1 cellular context compared by ENCODE assay signal in the genomic region with DNA sequence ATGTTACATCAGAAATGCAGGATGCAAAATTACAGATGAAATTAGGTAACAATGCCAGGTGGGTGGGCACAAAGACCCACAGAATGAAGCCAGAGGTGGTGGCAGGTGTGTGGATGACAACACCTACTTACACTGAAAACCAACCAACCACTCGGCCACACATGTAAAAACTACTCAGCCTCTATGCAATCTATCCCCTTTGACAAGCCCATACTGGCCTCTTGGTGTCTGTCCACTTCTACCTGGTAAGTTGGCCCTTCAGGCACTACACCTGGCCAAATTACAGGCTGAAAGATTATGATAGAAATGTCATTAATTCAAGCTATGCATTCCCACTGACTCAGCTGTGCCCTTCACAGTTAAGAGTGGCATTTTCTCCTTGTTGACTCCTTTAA.
TF ChIP-seq lines count a peak whose summit lies in the region.

No MANE protein-coding gene starts in this region.

TF ChIP-seq in H1, 55 proteins besides CTCF, POLR2A, EP300 and RAD21 (continued from another document):
- no peak for TF ChIP-seq SP4 (IDR thresholded peaks at IDR 0.05; ENCODE audit: low read length)
- TF ChIP-seq HDAC2 (IDR thresholded peaks at IDR 0.05; ENCODE audit: borderline replicate concordance in 1 of 2, low read depth in 2 of 2, low read length in 2 of 2): no peak
- TF ChIP-seq JUN (IDR thresholded peaks at IDR 0.05; ENCODE audit: low read depth, low read length): no peak
- TF ChIP-seq CHD2 (IDR thresholded peaks at IDR 0.05; ENCODE audit: low read length): no peak
- TF ChIP-seq TCF12 (IDR thresholded peaks at IDR 0.05; ENCODE audit: low read depth, low read length): no peak
- TF ChIP-seq POU5F1 (IDR thresholded peaks at IDR 0.05; ENCODE audit: low read depth, low read length): no peak
- no peak for TF ChIP-seq CBX5 (IDR thresholded peaks at IDR 0.05; ENCODE audit: low read depth, low read length)
- TF ChIP-seq, protein P1, sequence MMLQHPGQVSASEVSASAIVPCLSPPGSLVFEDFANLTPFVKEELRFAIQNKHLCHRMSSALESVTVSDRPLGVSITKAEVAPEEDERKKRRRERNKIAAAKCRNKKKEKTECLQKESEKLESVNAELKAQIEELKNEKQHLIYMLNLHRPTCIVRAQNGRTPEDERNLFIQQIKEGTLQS (IDR thresholded peaks at IDR 0.05; ENCODE audit: insufficient read depth, low read depth, low read length): no peak
- no peak for TF ChIP-seq YY1 (IDR thresholded peaks at IDR 0.05; ENCODE audit: low read depth, low read length)
- no peak for TF ChIP-seq SRF (IDR thresholded peaks at IDR 0.05; ENCODE audit: low read depth, low read length)
- TF ChIP-seq KDM4A (IDR thresholded peaks at IDR 0.05; ENCODE audit: low read depth, low read length, severe bottlenecking): no peak
- TF ChIP-seq CBX8 (IDR thresholded peaks at IDR 0.05; ENCODE audit: borderline replicate concordance, low read depth, low read length): no peak
